ENCODE assay signal across 1 cellular context in the genomic region with DNA sequence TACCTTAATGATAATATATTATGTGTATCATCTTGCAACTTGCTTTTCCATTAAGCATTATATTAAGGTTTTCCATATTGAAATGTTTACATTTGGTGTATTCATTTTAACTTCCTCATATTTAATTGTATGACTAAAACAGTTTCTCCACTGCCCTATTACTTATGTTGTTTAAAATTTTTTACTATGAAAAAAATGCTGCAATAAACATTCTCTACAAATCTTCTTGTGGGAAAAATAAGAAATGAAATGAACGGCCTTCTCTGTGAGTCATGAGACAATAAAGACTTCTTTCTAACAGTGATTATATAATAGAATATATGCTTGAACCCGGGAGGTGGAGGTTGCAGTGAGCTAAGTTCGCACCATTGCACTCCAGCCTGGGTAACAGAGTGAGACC.
TF ChIP-seq lines count a peak whose summit lies in the region.

No MANE protein-coding gene starts in this region.

TF ChIP-seq in HepG2, 621 proteins besides CTCF, POLR2A, EP300 and RAD21:
- TF ChIP-seq, protein P1, sequence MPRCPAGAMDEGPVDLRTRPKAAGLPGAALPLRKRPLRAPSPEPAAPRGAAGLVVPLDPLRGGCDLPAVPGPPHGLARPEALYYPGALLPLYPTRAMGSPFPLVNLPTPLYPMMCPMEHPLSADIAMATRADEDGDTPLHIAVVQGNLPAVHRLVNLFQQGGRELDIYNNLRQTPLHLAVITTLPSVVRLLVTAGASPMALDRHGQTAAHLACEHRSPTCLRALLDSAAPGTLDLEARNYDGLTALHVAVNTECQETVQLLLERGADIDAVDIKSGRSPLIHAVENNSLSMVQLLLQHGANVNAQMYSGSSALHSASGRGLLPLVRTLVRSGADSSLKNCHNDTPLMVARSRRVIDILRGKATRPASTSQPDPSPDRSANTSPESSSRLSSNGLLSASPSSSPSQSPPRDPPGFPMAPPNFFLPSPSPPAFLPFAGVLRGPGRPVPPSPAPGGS (CRISPR knock-in tag; IDR thresholded peaks at IDR 0.05): no peak
- TF ChIP-seq, protein P2, sequence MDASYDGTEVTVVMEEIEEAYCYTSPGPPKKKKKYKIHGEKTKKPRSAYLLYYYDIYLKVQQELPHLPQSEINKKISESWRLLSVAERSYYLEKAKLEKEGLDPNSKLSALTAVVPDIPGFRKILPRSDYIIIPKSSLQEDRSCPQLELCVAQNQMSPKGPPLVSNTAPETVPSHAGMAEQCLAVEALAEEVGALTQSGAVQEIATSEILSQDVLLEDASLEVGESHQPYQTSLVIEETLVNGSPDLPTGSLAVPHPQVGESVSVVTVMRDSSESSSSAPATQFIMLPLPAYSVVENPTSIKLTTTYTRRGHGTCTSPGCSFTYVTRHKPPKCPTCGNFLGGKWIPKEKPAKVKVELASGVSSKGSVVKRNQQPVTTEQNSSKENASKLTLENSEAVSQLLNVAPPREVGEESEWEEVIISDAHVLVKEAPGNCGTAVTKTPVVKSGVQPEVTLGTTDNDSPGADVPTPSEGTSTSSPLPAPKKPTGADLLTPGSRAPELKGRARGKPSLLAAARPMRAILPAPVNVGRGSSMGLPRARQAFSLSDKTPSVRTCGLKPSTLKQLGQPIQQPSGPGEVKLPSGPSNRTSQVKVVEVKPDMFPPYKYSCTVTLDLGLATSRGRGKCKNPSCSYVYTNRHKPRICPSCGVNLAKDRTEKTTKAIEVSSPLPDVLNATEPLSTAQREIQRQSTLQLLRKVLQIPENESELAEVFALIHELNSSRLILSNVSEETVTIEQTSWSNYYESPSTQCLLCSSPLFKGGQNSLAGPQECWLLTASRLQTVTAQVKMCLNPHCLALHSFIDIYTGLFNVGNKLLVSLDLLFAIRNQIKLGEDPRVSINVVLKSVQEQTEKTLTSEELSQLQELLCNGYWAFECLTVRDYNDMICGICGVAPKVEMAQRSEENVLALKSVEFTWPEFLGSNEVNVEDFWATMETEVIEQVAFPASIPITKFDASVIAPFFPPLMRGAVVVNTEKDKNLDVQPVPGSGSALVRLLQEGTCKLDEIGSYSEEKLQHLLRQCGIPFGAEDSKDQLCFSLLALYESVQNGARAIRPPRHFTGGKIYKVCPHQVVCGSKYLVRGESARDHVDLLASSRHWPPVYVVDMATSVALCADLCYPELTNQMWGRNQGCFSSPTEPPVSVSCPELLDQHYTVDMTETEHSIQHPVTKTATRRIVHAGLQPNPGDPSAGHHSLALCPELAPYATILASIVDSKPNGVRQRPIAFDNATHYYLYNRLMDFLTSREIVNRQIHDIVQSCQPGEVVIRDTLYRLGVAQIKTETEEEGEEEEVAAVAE (CRISPR knock-in tag; IDR thresholded peaks at IDR 0.05; ENCODE audit: borderline replicate concordance): no peak
- no peak for TF ChIP-seq ZNF780A (CRISPR knock-in tag; IDR thresholded peaks at IDR 0.05)
- TF ChIP-seq ARNT2 (CRISPR knock-in tag; IDR thresholded peaks at IDR 0.05; ENCODE audit: low read depth): no peak
- TF ChIP-seq, protein P3, sequence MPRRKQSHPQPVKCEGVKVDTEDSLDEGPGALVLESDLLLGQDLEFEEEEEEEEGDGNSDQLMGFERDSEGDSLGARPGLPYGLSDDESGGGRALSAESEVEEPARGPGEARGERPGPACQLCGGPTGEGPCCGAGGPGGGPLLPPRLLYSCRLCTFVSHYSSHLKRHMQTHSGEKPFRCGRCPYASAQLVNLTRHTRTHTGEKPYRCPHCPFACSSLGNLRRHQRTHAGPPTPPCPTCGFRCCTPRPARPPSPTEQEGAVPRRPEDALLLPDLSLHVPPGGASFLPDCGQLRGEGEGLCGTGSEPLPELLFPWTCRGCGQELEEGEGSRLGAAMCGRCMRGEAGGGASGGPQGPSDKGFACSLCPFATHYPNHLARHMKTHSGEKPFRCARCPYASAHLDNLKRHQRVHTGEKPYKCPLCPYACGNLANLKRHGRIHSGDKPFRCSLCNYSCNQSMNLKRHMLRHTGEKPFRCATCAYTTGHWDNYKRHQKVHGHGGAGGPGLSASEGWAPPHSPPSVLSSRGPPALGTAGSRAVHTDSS (CRISPR knock-in tag; conservative IDR thresholded peaks at IDR 0.05): no peak
- TF ChIP-seq, protein P4, sequence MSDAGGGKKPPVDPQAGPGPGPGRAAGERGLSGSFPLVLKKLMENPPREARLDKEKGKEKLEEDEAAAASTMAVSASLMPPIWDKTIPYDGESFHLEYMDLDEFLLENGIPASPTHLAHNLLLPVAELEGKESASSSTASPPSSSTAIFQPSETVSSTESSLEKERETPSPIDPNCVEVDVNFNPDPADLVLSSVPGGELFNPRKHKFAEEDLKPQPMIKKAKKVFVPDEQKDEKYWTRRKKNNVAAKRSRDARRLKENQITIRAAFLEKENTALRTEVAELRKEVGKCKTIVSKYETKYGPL (CRISPR knock-in tag; IDR thresholded peaks at IDR 0.05): 0 out of 2 replicates have a peak, but pooled peaks have one; percentile 17
- TF ChIP-seq JARID2 (CRISPR knock-in tag; IDR thresholded peaks at IDR 0.05; ENCODE audit: insufficient replicate concordance): no peak
- no peak for TF ChIP-seq SALL1 (CRISPR knock-in tag; IDR thresholded peaks at IDR 0.05)
- TF ChIP-seq, protein P5, sequence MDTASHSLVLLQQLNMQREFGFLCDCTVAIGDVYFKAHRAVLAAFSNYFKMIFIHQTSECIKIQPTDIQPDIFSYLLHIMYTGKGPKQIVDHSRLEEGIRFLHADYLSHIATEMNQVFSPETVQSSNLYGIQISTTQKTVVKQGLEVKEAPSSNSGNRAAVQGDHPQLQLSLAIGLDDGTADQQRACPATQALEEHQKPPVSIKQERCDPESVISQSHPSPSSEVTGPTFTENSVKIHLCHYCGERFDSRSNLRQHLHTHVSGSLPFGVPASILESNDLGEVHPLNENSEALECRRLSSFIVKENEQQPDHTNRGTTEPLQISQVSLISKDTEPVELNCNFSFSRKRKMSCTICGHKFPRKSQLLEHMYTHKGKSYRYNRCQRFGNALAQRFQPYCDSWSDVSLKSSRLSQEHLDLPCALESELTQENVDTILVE (CRISPR knock-in tag; IDR thresholded peaks at IDR 0.05): no peak
